9 cellular contexts compared by ENCODE assay signal in the genomic region with DNA sequence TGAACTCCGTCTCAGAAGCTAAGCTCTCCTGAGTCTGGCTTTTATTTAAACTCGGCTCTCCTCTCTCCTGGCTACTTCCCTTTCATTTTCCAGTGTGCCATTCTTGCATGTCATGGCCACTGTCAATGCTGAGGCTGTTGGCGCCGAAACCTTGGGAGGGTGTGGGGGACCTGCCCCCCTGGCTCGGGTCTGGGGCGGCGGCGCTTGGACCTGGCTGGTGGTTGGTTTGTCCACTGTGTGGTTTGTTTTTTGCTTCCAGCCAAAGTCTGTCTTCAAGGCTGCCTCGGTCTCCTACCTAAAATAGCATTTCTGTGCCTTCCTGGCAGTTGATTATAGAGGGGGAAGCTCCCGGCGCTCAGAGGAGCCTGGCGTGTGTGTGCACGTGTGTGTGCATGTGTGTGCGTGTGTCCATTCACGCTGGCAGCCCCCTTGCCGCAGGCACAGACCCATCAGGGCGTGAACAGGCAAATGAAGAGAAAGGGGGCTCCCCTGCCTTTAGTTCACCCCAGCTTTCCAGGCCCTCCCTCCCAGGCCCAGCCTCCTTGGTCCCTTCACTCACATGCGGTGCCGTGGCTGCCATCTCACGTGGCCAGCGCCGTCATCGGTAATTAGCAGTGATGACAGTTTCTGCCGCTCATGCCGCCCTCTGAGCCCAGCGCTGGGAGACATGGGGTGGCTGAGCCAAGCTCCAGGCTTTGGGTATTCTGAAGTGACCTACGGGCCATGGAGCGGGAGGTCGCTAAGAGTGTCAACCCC.
DNase-seq lines count a peak whose midpoint lies in the region; ATAC-seq, FAIRE-seq and TF ChIP-seq lines count a peak whose summit lies in the region.
"Had no signal": no experiment of that assay in that cellular context is flagged by ENCODE, and none has a peak within 500 bp of the region (broad histone marks: within the 10 kb centered on the region; RNA-seq: fewer than 3 reads in every experiment).

No MANE protein-coding gene starts in this region.

- no peaks in the 10 kb centered on the region for H3K27me3 ChIP-seq in esophagus squamous epithelium
- H3K27me3 ChIP-seq in gastrocnemius medialis = no peaks in the 10 kb centered on the region

- no peak for TF ChIP-seq CTCF in esophagus squamous epithelium (IDR thresholded peaks at IDR 0.05)
- TF ChIP-seq CTCF in gastrocnemius medialis (IDR thresholded peaks at IDR 0.05 in 4 of 5, conservative IDR thresholded peaks at IDR 0.05 in 1 of 5) = no peak

- peak overlapping the region; percentile 66 for H3K4me3 Mint-ChIP-seq in activated CD4-positive, alpha-beta T cell treated with anti-CD3 and anti-CD28 coated beads, Interleukin-2, amount 10 ng/mL, durations not matched to agents 24 days and 14 days

- TF ChIP-seq POLR2A in esophagus squamous epithelium (IDR thresholded peaks at IDR 0.05) (peak in 1 of 4 donors; percentile 23), gastrocnemius medialis (IDR thresholded peaks at IDR 0.05) (no peak)

- no peaks in the 10 kb centered on the region for H3K9me3 Mint-ChIP-seq in activated CD4-positive, alpha-beta T cell treated with anti-CD3 and anti-CD28 coated beads, Interleukin-2, amount 10 ng/mL, durations not matched to agents 24 days and 14 days

- H3K36me3 Mint-ChIP-seq in activated CD4-positive, alpha-beta T cell treated with anti-CD3 and anti-CD28 coated beads, Interleukin-2, amount 10 ng/mL, durations not matched to agents 24 days and 14 days (ENCODE audit: low read depth) = no peaks in the 10 kb centered on the region

- no peaks in the 10 kb centered on the region for H3K27me3 Mint-ChIP-seq in activated CD4-positive, alpha-beta T cell treated with anti-CD3 and anti-CD28 coated beads, Interleukin-2, amount 10 ng/mL, durations not matched to agents 24 days and 14 days

- H3K27ac ChIP-seq in esophagus squamous epithelium (peak overlapping the region; percentile 89 to 97 (median 93)), gastrocnemius medialis (peak overlapping the region; percentile 82 to 91 (median 88))
- H3K27ac ChIP-seq: C4-2B had no signal

- ATAC-seq in gastrocnemius medialis (no peak), GM19351 (IDR thresholded peaks at IDR 0.05; ENCODE audit: unreplicated experiment) (no peak)

- no peak for DNase-seq in activated CD4-positive, alpha-beta T cell treated with anti-CD3 and anti-CD28 coated beads, Interleukin-2, amount 10 ng/mL, durations not matched to agents 24 days and 14 days
- DNase-seq in activated CD4-positive, alpha-beta T cell treated with anti-CD3 and anti-CD28 coated beads, Interleukin-2, amount 50 U/mL, for 48 hours = no peak
- DNase-seq in RCC 7860 (ENCODE audit: low spot score) = peak; percentile 39
- DNase-seq in esophagus squamous epithelium (lab: John Stamatoyannopoulos, UW) = no peak
- DNase-seq in gastrocnemius medialis = peak; percentile 35 to 47
- no peak for DNase-seq in stimulated activated CD4-positive, alpha-beta T cell treated with anti-CD3 and anti-CD28 coated beads, Interleukin-12 subunit alpha, Interleukin-12 subunit beta, amount 100 ng/mL, for 4 hours
- no peak for DNase-seq in hippocampal formation (lab: John Stamatoyannopoulos, UW)

- no peak for FAIRE-seq in RCC 7860 (lab: Jason Lieb, UNC)

- intact Hi-C loops in activated CD4-positive, alpha-beta T cell treated with anti-CD3 and anti-CD28 coated beads, Interleukin-2, amount 10 ng/mL, durations not matched to agents 24 days and 14 days (cut with micrococcal nuclease) = no loop called here
- intact Hi-C loops in esophagus squamous epithelium (cut with DNase I) (loop anchor here (5.0 kb wide), 1 partner anchor 33 kb away; no protein-coding TSS in a partner anchor), gastrocnemius medialis (cut with DNase I; ENCODE audit: low total_unique reads) (loop anchor here (5.0 kb wide), 1 partner anchor 567 kb away; no protein-coding TSS in a partner anchor)

- in situ Hi-C loops in gastrocnemius medialis (cut with MboI; ENCODE audit: low sequenced_read_pairs in 4 of 4) = loop anchor here in 1 of 4 donors (10.0 kb wide), 1 partner anchor 104 kb away; no protein-coding TSS in a partner anchor

- H3K4me1 ChIP-seq in esophagus squamous epithelium (peaks cover 67 to 91% (median 69%) of the 10 kb centered on the region in 3 donors), gastrocnemius medialis (peaks cover 64 to 75% of the 10 kb centered on the region in 2 donors)

- no peak overlapping the region for H3K27ac Mint-ChIP-seq in activated CD4-positive, alpha-beta T cell treated with anti-CD3 and anti-CD28 coated beads, Interleukin-2, amount 10 ng/mL, durations not matched to agents 24 days and 14 days

- peak overlapping the region; percentile 28 to 67 (median 52) for H3K4me3 ChIP-seq in esophagus squamous epithelium
- peak overlapping the region; percentile 57 to 72 (median 62) for H3K4me3 ChIP-seq in gastrocnemius medialis

- 19 to 40% methylated on average over 11 to 16 of the region's 29 CpGs for WGBS in esophagus squamous epithelium, 2 donors

- H3K4me1 Mint-ChIP-seq in activated CD4-positive, alpha-beta T cell treated with anti-CD3 and anti-CD28 coated beads, Interleukin-2, amount 10 ng/mL, durations not matched to agents 24 days and 14 days = peaks cover 37% of the 10 kb centered on the region

- no peaks in the 10 kb centered on the region for H3K9me3 ChIP-seq in esophagus squamous epithelium
- H3K9me3 ChIP-seq in gastrocnemius medialis = no peaks in the 10 kb centered on the region

- H3K36me3 ChIP-seq in esophagus squamous epithelium (no peaks in the 10 kb centered on the region), gastrocnemius medialis (no peaks in the 10 kb centered on the region)

Comparison
In these comparisons a context has a peak if more than half of its experiments do, and no peak if none do; other contexts are left out.
1. DNase-seq: peak in RCC 7860 (single experiment) and gastrocnemius medialis (2 of 2); none in activated CD4-positive, alpha-beta T cell treated with anti-CD3 and anti-CD28 coated beads, Interleukin-2, amount 10 ng/mL, durations not matched to agents 24 days and 14 days (single experiment), activated CD4-positive, alpha-beta T cell treated with anti-CD3 and anti-CD28 coated beads, Interleukin-2, amount 50 U/mL, for 48 hours (0 of 2), esophagus squamous epithelium (single experiment), stimulated activated CD4-positive, alpha-beta T cell treated with anti-CD3 and anti-CD28 coated beads, Interleukin-12 subunit alpha, Interleukin-12 subunit beta, amount 100 ng/mL, for 4 hours (single experiment) and hippocampal formation (0 of 2).